Comparison of ENCODE assay signal across 2 cellular contexts in the genomic region with DNA sequence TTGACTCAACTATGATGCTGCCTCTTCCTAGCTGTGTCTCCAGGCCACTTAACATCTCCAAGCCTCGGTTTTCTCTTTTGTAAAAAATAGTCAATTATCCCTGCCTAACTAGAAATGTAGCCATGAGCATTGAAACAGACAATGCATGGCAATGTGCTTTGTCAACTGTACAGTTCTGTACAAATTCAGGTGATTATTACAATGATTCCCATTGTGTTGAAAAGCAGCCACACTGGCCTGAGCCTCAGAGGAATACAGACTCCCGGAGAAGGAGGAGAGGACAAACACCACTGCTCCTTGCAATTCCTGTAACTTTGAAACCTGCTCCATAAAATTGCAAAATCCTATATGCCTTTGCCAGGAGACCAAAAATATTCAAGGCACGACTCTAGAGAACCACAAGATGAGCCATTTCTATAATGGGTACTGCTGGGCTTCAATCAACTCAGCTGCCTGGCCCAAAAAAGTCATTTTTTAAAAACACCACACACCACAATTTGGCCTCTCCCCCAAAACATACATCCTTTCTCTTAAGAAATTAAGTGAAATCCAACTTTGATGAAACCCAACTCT.
TF ChIP-seq lines count a peak whose summit lies in the region.

No MANE protein-coding gene starts in this region.

TF ChIP-seq in SK-N-SH, 30 proteins besides CTCF, POLR2A, EP300 and RAD21 (continued from another document):
- TF ChIP-seq POLR2AphosphoS5 (IDR thresholded peaks at IDR 0.05; ENCODE audit: low read depth, low read length) (no peak), SIN3A (IDR thresholded peaks at IDR 0.05; ENCODE audit: borderline replicate concordance, low read depth, low read length) (no peak)

TF ChIP-seq in SK-N-SH treated with all-trans-retinoic acid at 6 μM for 48 hours, 23 proteins besides CTCF, POLR2A, EP300 and RAD21 (continued from another document):
- TF ChIP-seq, protein P1, sequence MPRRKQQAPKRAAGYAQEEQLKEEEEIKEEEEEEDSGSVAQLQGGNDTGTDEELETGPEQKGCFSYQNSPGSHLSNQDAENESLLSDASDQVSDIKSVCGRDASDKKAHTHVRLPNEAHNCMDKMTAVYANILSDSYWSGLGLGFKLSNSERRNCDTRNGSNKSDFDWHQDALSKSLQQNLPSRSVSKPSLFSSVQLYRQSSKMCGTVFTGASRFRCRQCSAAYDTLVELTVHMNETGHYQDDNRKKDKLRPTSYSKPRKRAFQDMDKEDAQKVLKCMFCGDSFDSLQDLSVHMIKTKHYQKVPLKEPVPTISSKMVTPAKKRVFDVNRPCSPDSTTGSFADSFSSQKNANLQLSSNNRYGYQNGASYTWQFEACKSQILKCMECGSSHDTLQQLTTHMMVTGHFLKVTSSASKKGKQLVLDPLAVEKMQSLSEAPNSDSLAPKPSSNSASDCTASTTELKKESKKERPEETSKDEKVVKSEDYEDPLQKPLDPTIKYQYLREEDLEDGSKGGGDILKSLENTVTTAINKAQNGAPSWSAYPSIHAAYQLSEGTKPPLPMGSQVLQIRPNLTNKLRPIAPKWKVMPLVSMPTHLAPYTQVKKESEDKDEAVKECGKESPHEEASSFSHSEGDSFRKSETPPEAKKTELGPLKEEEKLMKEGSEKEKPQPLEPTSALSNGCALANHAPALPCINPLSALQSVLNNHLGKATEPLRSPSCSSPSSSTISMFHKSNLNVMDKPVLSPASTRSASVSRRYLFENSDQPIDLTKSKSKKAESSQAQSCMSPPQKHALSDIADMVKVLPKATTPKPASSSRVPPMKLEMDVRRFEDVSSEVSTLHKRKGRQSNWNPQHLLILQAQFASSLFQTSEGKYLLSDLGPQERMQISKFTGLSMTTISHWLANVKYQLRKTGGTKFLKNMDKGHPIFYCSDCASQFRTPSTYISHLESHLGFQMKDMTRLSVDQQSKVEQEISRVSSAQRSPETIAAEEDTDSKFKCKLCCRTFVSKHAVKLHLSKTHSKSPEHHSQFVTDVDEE (CRISPR knock-in tag; IDR thresholded peaks at IDR 0.05), result no peak
- TF ChIP-seq, protein P2, sequence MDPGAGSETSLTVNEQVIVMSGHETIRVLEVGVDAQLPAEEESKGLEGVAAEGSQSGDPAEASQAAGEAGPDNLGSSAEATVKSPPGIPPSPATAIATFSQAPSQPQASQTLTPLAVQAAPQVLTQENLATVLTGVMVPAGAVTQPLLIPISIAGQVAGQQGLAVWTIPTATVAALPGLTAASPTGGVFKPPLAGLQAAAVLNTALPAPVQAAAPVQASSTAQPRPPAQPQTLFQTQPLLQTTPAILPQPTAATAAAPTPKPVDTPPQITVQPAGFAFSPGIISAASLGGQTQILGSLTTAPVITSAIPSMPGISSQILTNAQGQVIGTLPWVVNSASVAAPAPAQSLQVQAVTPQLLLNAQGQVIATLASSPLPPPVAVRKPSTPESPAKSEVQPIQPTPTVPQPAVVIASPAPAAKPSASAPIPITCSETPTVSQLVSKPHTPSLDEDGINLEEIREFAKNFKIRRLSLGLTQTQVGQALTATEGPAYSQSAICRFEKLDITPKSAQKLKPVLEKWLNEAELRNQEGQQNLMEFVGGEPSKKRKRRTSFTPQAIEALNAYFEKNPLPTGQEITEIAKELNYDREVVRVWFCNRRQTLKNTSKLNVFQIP (CRISPR knock-in tag; IDR thresholded peaks at IDR 0.05; ENCODE audit: borderline replicate concordance, low read depth), result no peak
- TF ChIP-seq OSR1 (CRISPR knock-in tag; IDR thresholded peaks at IDR 0.05), result no peak
- no peak for TF ChIP-seq ZFP3 (CRISPR knock-in tag; IDR thresholded peaks at IDR 0.05)
